8 cellular contexts compared by ENCODE assay signal in genomic region chr14:20440882-20441281, GRCh38. TPM values are rescaled to one million over a fixed set of nuclear protein-coding genes. Genes with fewer than 3 reads are reported as not detected.
DNase-seq lines count a peak whose midpoint lies in the region; ATAC-seq, FAIRE-seq and TF ChIP-seq lines count a peak whose summit lies in the region.
"Had no signal": no experiment of that assay in that cellular context is flagged by ENCODE, and none has a peak within 500 bp of the region (broad histone marks: within the 10 kb centered on the region; RNA-seq: fewer than 3 reads in every experiment).

No MANE protein-coding gene starts in this region.

- peaks cover 6% of the 10 kb centered on the region for H3K36me3 Mint-ChIP-seq in memory B cell
- peaks cover 7% of the 10 kb centered on the region for H3K36me3 Mint-ChIP-seq in type B pancreatic cell
- peaks cover 10% of the 10 kb centered on the region for H3K36me3 Mint-ChIP-seq in progenitor cell of endocrine pancreas (ENCODE audit: insufficient read depth)

- H3K9me3 Mint-ChIP-seq in memory B cell (no peaks in the 10 kb centered on the region), type B pancreatic cell (no peaks in the 10 kb centered on the region), progenitor cell of endocrine pancreas (ENCODE audit: low read depth) (peaks cover 6% of the 10 kb centered on the region)

- peak; percentile 5 for FAIRE-seq in GM18507 (lab: Jason Lieb, UNC)

- peak overlapping the region; percentile 71 for H3K4me3 Mint-ChIP-seq in memory B cell
- no peak overlapping the region for H3K4me3 Mint-ChIP-seq in type B pancreatic cell
- no peak overlapping the region for H3K4me3 Mint-ChIP-seq in progenitor cell of endocrine pancreas (ENCODE audit: low read depth)

- TF ChIP-seq CTCF in type B pancreatic cell (conservative IDR thresholded peaks at IDR 0.05) (no peak), progenitor cell of endocrine pancreas (IDR thresholded peaks at IDR 0.05; ENCODE audit: unreplicated experiment) (no peak)

- peak overlapping the region; percentile 80 for H3K27ac Mint-ChIP-seq in memory B cell
- no peak overlapping the region for H3K27ac Mint-ChIP-seq in type B pancreatic cell
- no peak overlapping the region for H3K27ac Mint-ChIP-seq in progenitor cell of endocrine pancreas

- peaks cover 32% of the 10 kb centered on the region for H3K4me1 Mint-ChIP-seq in memory B cell
- no peaks in the 10 kb centered on the region for H3K4me1 Mint-ChIP-seq in type B pancreatic cell (ENCODE audit: unreplicated experiment)
- H3K4me1 Mint-ChIP-seq in progenitor cell of endocrine pancreas (ENCODE audit: low read depth) = peaks cover 6% of the 10 kb centered on the region

- H3K27me3 Mint-ChIP-seq in memory B cell = no peaks in the 10 kb centered on the region
- H3K27me3 Mint-ChIP-seq in type B pancreatic cell = peaks cover 15% of the 10 kb centered on the region
- H3K27me3 Mint-ChIP-seq in progenitor cell of endocrine pancreas = peaks cover 6% of the 10 kb centered on the region

- DNase-seq in GM18507 (ENCODE audit: extremely low spot score, insufficient read length, low read depth) (no peak), memory B cell (ENCODE audit: low spot score in 2 of 2) (no peak), type B pancreatic cell (ENCODE audit: extremely low spot score, unreplicated experiment) (no peak), T-helper 9 cell (no peak), progenitor cell of endocrine pancreas (ENCODE audit: low spot score, unreplicated experiment) (no peak)
- DNase-seq in activated CD4-positive, alpha-beta T cell treated with anti-CD3 and anti-CD28 coated beads, Interleukin-2, amount 50 U/mL, for 48 hours = peak; percentile 16 to 20
- DNase-seq: NCI-H2227 treated with DMSO at 0.1 percent for 48 hours had no signal

- peak; percentile 84 for ATAC-seq in HG02870 (IDR thresholded peaks at IDR 0.05; ENCODE audit: unreplicated experiment)
- peak; percentile 73 for ATAC-seq in memory B cell (ENCODE audit: low read depth)

RNA-seq across cellular contexts. Expression of gene KLHL33, which starts 4.9 kb away (rescaled TPM):
- total RNA-seq in type B pancreatic cell (ENCODE audit: low replicate concordance) (not detected in 2 replicates), progenitor cell of endocrine pancreas (0.04 and 0.05 TPM in 2 replicates)

RNA-seq across cellular contexts. Expression of gene OSGEP, which starts 13.7 kb away (rescaled TPM):
- 37.4 and 57.1 TPM in 2 replicates for total RNA-seq in type B pancreatic cell (ENCODE audit: low replicate concordance)
- 89.0 and 94.4 TPM in 2 replicates for total RNA-seq in progenitor cell of endocrine pancreas

RNA-seq across cellular contexts. Expression of gene APEX1, which starts 14.1 kb away (rescaled TPM):
- total RNA-seq in type B pancreatic cell (ENCODE audit: low replicate concordance) (228 and 319 TPM in 2 replicates), progenitor cell of endocrine pancreas (309 and 322 TPM in 2 replicates)

RNA-seq across cellular contexts. Expression of gene PIP4P1, which starts 20.4 kb away (rescaled TPM):
- total RNA-seq in type B pancreatic cell (ENCODE audit: low replicate concordance) = 38.4 and 44.8 TPM in 2 replicates
- total RNA-seq in progenitor cell of endocrine pancreas = 41.1 and 45.6 TPM in 2 replicates

RNA-seq across cellular contexts. Expression of gene TEP1, which starts 27.6 kb away (rescaled TPM):
- total RNA-seq in type B pancreatic cell (ENCODE audit: low replicate concordance) (23.1 and 25.1 TPM in 2 replicates), progenitor cell of endocrine pancreas (26.5 and 28.5 TPM in 2 replicates)

Comparison
In these comparisons a context has a peak if more than half of its experiments do, and no peak if none do; other contexts are left out.
1. DNase-seq: peak in activated CD4-positive, alpha-beta T cell treated with anti-CD3 and anti-CD28 coated beads, Interleukin-2, amount 50 U/mL, for 48 hours (2 of 2); none in GM18507 (single experiment), memory B cell (0 of 2), type B pancreatic cell (single experiment), T-helper 9 cell (single experiment) and progenitor cell of endocrine pancreas (single experiment).